In genomic region chr9:12178634-12179033, GRCh38 we compare ENCODE assay signal across 30 cellular contexts.
DNase-seq lines count a peak whose midpoint lies in the region; ATAC-seq and FAIRE-seq lines count a peak whose summit lies in the region.
"Had no signal": no experiment of that assay in that cellular context is flagged by ENCODE, and none has a peak within 500 bp of the region (broad histone marks: within the 10 kb centered on the region; RNA-seq: fewer than 3 reads in every experiment).

No MANE protein-coding gene starts in this region.

- H3K27me3 ChIP-seq in small intestine (ENCODE audit: control insufficient read depth in 2 of 2, insufficient read depth in 2 of 2, low read length in 2 of 2) (no peaks in the 10 kb centered on the region), right cardiac atrium (ENCODE audit: control insufficient read depth, insufficient read depth) (no peaks in the 10 kb centered on the region)
- H3K27me3 ChIP-seq: BE2C; BLaER1; BLaER1 treated with 17β-estradiol and CSF1 and Interleukin-3, amounts not matched to agents 10 nM and 100 nM had no signal

- no peaks in the 10 kb centered on the region for H3K9me3 ChIP-seq in small intestine (ENCODE audit: control insufficient read depth, low read depth)
- no peaks in the 10 kb centered on the region for H3K9me3 ChIP-seq in right cardiac atrium (ENCODE audit: control insufficient read depth, low read length)
- H3K9me3 ChIP-seq: A549; BE2C; BLaER1; BLaER1 treated with 17β-estradiol and CSF1 and Interleukin-3, amounts not matched to agents 10 nM and 100 nM; Caco-2 had no signal

- intact Hi-C loops in right cardiac atrium (cut with DNase I) = no loop called here

- H3K27ac ChIP-seq in small intestine (ENCODE audit: low read depth in 1 of 2, low read length in 1 of 2) (no peak overlapping the region), right cardiac atrium (ENCODE audit: low read length) (no peak overlapping the region)
- H3K27ac ChIP-seq: 22Rv1; A549; BLaER1; BLaER1 treated with 17β-estradiol and CSF1 and Interleukin-3, amounts not matched to agents 10 nM and 100 nM; C4-2B had no signal

- H3K36me3 ChIP-seq in small intestine (ENCODE audit: control insufficient read depth in 2 of 2, insufficient read depth in 2 of 2, low read length in 2 of 2) = no peaks in the 10 kb centered on the region
- H3K36me3 ChIP-seq: BE2C; BLaER1; BLaER1 treated with 17β-estradiol and CSF1 and Interleukin-3, amounts not matched to agents 10 nM and 100 nM had no signal

- peak; percentile 26 for DNase-seq in mucosa of gallbladder (ENCODE audit: low spot score)
- DNase-seq in small intestine = peak; percentile 62
- no peak for DNase-seq in right cardiac atrium
- no peak for DNase-seq in UCSD-AML1 (lab: John Stamatoyannopoulos, UW; ENCODE audit: unreplicated experiment)
- DNase-seq: 8988T; ACHN; AML-193; BE2C; C1 segment of cervical spinal cord; Caco-2; Calu3; CD4-positive, alpha-beta memory T cell; CD4-positive, alpha-beta T cell; CD4-positive, CD25-positive, alpha-beta regulatory T cell; CD8-positive, alpha-beta memory T cell; CD8-positive, alpha-beta T cell; COR-L47; DMS 273 treated with DMSO at 0.1 percent for 48 hours; DMS153; DMS53; DMS79; DMS79 treated with DMSO at 0.1 percent for 48 hours; DND-41; EL had no signal

- no peak for ATAC-seq in right cardiac atrium
- ATAC-seq: A549; CD8-positive, alpha-beta T cell had no signal

- no peak for FAIRE-seq in small intestine (lab: Jason Lieb, UNC)
- FAIRE-seq: A549, D721Med had no signal

- WGBS in small intestine, 3 donors = 51 to 85% (median 56%) methylated on average over 1 of the region's 1 CpG
- WGBS in right cardiac atrium = 81% methylated on average over 1 of the region's 1 CpG

- H3K4me1 ChIP-seq in small intestine (ENCODE audit: control insufficient read depth in 2 of 2, insufficient read depth in 1 of 2, low read depth in 1 of 2, low read length in 1 of 2) (no peaks in the 10 kb centered on the region), right cardiac atrium (ENCODE audit: control insufficient read depth, insufficient read depth, low read length) (no peaks in the 10 kb centered on the region)
- H3K4me1 ChIP-seq: A549; BE2C; BLaER1; BLaER1 treated with 17β-estradiol and CSF1 and Interleukin-3, amounts not matched to agents 10 nM and 100 nM; Caco-2 had no signal

- no peak overlapping the region for H3K4me3 ChIP-seq in small intestine (ENCODE audit: low read depth in 1 of 2, low read length in 2 of 2)
- H3K4me3 ChIP-seq in right cardiac atrium (ENCODE audit: low read length) = no peak overlapping the region
- H3K4me3 ChIP-seq: A549; BLaER1; BLaER1 treated with 17β-estradiol and CSF1 and Interleukin-3, amounts not matched to agents 10 nM and 100 nM had no signal

Comparison
In these comparisons a context has a peak if more than half of its experiments do, and no peak if none do; other contexts are left out.
1. DNase-seq: peak in mucosa of gallbladder (single experiment) and small intestine (single experiment); none in right cardiac atrium (0 of 3) and UCSD-AML1 (single experiment).